In the genomic region with DNA sequence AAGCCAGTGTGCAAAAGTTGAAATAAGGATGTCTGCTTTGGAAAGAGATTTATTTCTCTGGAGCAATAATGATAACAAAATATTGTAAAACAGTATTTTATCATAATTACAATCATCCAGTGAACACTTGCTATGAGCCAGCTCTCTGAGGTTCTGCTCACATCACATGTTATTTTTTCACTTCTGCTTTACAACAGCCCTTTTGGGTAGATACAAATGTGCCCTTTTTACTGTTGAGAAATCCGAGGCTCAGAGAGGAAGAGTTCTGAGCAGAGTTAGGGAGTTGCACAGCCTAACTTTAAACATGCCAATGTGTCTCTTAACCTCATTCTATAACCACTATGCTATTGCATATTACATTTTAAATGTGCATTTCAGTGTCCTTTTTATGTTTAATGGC, we compare ENCODE assay signal across 17 cellular contexts.
DNase-seq lines count a peak whose midpoint lies in the region; ATAC-seq and TF ChIP-seq lines count a peak whose summit lies in the region.
"Had no signal": no experiment of that assay in that cellular context is flagged by ENCODE, and none has a peak within 500 bp of the region (broad histone marks: within the 10 kb centered on the region; RNA-seq: fewer than 3 reads in every experiment).

No MANE protein-coding gene starts in this region.

- no peaks in the 10 kb centered on the region for H3K27me3 Mint-ChIP-seq in T-helper 2 cell treated with Interferon-gamma antibody and Interleukin-4, amounts not matched to agents 5 μg/mL and 100 μg/mL, for 36 hours (ENCODE audit: low read depth)
- H3K27me3 Mint-ChIP-seq in WTC11 (ENCODE audit: low read depth): no peaks in the 10 kb centered on the region; the same call in 1 of the 2 replicates

- peaks cover 7% of the 10 kb centered on the region for H3K9me3 Mint-ChIP-seq in T-helper 2 cell treated with Interferon-gamma antibody and Interleukin-4, amounts not matched to agents 5 μg/mL and 100 μg/mL, for 36 hours
- peaks cover 12% of the 10 kb centered on the region for H3K9me3 Mint-ChIP-seq in WTC11

- no peak overlapping the region for H3K4me3 Mint-ChIP-seq in T-helper 2 cell treated with Interferon-gamma antibody and Interleukin-4, amounts not matched to agents 5 μg/mL and 100 μg/mL, for 36 hours
- H3K4me3 Mint-ChIP-seq in WTC11: no peak overlapping the region
- H3K4me3 Mint-ChIP-seq: CD14-positive monocyte had no signal

- TF ChIP-seq CTCF in WTC11 (IDR thresholded peaks at IDR 0.05): no peak

- DNase-seq in Ammon's horn (ENCODE audit: low spot score) (peak; percentile 24), NOMO-1 (lab: John Stamatoyannopoulos, UW; ENCODE audit: unreplicated experiment in 2 of 2) (peak; percentile 70 to 88), globus pallidus (ENCODE audit: low spot score) (peak; percentile 28), NCI-H1930 (lab: John Stamatoyannopoulos, UW) (no peak), WTC11 (ENCODE audit: low spot score) (no peak)
- DNase-seq in T-helper 2 cell treated with Interferon-gamma antibody and Interleukin-4, amounts not matched to agents 5 μg/mL and 100 μg/mL, for 36 hours (ENCODE audit: low spot score): no peak
- DNase-seq: DMS53; MM.1S; NCI-H1417 treated with DMSO at 0.1 percent for 48 hours; NCI-H2081 treated with DMSO at 0.1 percent for 48 hours; NCI-H526; NK-92 treated with Interleukin-12 subunit alpha and Interleukin-12 subunit beta, amount 100 ng/mL, for 24 hours had no signal

- H3K4me1 Mint-ChIP-seq in T-helper 2 cell treated with Interferon-gamma antibody and Interleukin-4, amounts not matched to agents 5 μg/mL and 100 μg/mL, for 36 hours (ENCODE audit: low read depth): no peaks in the 10 kb centered on the region
- H3K4me1 Mint-ChIP-seq in WTC11: no peaks in the 10 kb centered on the region

- H3K36me3 Mint-ChIP-seq in T-helper 2 cell treated with Interferon-gamma antibody and Interleukin-4, amounts not matched to agents 5 μg/mL and 100 μg/mL, for 36 hours (ENCODE audit: low read depth): no peaks in the 10 kb centered on the region
- no peaks in the 10 kb centered on the region for H3K36me3 Mint-ChIP-seq in WTC11
- H3K36me3 Mint-ChIP-seq: CD14-positive monocyte had no signal

- H3K27ac Mint-ChIP-seq in T-helper 2 cell treated with Interferon-gamma antibody and Interleukin-4, amounts not matched to agents 5 μg/mL and 100 μg/mL, for 36 hours: no peak overlapping the region
- no peak overlapping the region for H3K27ac Mint-ChIP-seq in WTC11

- CTCF ChIA-PET in WTC11 (lab: Charles Lee): no interaction called here

- POLR2A ChIA-PET in WTC11 (lab: Charles Lee): no interaction called here

- ATAC-seq in GM21786 (IDR thresholded peaks at IDR 0.05; ENCODE audit: unreplicated experiment) (peak; percentile 83), WTC11 (no peak), GM18873 (IDR thresholded peaks at IDR 0.05; ENCODE audit: low FRiP score, unreplicated experiment) (no peak)
- ATAC-seq: Panc1, Right ventricle myocardium inferior had no signal

TF ChIP-seq in WTC11, 78 proteins besides CTCF, POLR2A, EP300 and RAD21:
- no peak for TF ChIP-seq ZNF263 (CRISPR knock-in tag; IDR thresholded peaks at IDR 0.05; ENCODE audit: low read depth)
- no peak for TF ChIP-seq ZNF396 (CRISPR knock-in tag; IDR thresholded peaks at IDR 0.05; ENCODE audit: borderline replicate concordance)
- TF ChIP-seq FOXK1 (CRISPR knock-in tag; IDR thresholded peaks at IDR 0.05): no peak
- TF ChIP-seq, protein P1, sequence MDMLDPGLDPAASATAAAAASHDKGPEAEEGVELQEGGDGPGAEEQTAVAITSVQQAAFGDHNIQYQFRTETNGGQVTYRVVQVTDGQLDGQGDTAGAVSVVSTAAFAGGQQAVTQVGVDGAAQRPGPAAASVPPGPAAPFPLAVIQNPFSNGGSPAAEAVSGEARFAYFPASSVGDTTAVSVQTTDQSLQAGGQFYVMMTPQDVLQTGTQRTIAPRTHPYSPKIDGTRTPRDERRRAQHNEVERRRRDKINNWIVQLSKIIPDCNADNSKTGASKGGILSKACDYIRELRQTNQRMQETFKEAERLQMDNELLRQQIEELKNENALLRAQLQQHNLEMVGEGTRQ (CRISPR knock-in tag; IDR thresholded peaks at IDR 0.05): no peak
- no peak for TF ChIP-seq NFATC4 (CRISPR knock-in tag; IDR thresholded peaks at IDR 0.05)
- TF ChIP-seq, protein P2, sequence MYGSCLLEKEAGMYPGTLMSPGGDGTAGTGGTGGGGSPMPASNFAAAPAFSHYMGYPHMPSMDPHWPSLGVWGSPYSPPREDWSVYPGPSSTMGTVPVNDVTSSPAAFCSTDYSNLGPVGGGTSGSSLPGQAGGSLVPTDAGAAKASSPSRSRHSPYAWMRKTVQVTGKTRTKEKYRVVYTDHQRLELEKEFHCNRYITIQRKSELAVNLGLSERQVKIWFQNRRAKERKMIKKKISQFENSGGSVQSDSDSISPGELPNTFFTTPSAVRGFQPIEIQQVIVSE (CRISPR knock-in tag; IDR thresholded peaks at IDR 0.05; ENCODE audit: borderline replicate concordance): no peak
- TF ChIP-seq, protein P3, sequence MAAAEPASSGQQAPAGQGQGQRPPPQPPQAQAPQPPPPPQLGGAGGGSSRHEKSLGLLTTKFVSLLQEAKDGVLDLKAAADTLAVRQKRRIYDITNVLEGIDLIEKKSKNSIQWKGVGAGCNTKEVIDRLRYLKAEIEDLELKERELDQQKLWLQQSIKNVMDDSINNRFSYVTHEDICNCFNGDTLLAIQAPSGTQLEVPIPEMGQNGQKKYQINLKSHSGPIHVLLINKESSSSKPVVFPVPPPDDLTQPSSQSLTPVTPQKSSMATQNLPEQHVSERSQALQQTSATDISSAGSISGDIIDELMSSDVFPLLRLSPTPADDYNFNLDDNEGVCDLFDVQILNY (CRISPR knock-in tag; IDR thresholded peaks at IDR 0.05): no peak
- no peak for TF ChIP-seq ATF1 (CRISPR knock-in tag; IDR thresholded peaks at IDR 0.05)
- TF ChIP-seq, protein P4, sequence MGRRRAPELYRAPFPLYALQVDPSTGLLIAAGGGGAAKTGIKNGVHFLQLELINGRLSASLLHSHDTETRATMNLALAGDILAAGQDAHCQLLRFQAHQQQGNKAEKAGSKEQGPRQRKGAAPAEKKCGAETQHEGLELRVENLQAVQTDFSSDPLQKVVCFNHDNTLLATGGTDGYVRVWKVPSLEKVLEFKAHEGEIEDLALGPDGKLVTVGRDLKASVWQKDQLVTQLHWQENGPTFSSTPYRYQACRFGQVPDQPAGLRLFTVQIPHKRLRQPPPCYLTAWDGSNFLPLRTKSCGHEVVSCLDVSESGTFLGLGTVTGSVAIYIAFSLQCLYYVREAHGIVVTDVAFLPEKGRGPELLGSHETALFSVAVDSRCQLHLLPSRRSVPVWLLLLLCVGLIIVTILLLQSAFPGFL (CRISPR knock-in tag; IDR thresholded peaks at IDR 0.05; ENCODE audit: borderline replicate concordance): no peak
- TF ChIP-seq, protein P5, sequence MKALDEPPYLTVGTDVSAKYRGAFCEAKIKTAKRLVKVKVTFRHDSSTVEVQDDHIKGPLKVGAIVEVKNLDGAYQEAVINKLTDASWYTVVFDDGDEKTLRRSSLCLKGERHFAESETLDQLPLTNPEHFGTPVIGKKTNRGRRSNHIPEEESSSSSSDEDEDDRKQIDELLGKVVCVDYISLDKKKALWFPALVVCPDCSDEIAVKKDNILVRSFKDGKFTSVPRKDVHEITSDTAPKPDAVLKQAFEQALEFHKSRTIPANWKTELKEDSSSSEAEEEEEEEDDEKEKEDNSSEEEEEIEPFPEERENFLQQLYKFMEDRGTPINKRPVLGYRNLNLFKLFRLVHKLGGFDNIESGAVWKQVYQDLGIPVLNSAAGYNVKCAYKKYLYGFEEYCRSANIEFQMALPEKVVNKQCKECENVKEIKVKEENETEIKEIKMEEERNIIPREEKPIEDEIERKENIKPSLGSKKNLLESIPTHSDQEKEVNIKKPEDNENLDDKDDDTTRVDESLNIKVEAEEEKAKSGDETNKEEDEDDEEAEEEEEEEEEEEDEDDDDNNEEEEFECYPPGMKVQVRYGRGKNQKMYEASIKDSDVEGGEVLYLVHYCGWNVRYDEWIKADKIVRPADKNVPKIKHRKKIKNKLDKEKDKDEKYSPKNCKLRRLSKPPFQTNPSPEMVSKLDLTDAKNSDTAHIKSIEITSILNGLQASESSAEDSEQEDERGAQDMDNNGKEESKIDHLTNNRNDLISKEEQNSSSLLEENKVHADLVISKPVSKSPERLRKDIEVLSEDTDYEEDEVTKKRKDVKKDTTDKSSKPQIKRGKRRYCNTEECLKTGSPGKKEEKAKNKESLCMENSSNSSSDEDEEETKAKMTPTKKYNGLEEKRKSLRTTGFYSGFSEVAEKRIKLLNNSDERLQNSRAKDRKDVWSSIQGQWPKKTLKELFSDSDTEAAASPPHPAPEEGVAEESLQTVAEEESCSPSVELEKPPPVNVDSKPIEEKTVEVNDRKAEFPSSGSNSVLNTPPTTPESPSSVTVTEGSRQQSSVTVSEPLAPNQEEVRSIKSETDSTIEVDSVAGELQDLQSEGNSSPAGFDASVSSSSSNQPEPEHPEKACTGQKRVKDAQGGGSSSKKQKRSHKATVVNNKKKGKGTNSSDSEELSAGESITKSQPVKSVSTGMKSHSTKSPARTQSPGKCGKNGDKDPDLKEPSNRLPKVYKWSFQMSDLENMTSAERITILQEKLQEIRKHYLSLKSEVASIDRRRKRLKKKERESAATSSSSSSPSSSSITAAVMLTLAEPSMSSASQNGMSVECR (CRISPR knock-in tag; IDR thresholded peaks at IDR 0.05; ENCODE audit: borderline replicate concordance): no peak
- no peak for TF ChIP-seq MYBL2 (CRISPR knock-in tag; IDR thresholded peaks at IDR 0.05)

Comparison
In these comparisons a context has a peak if more than half of its experiments do, and no peak if none do; other contexts are left out.
1. DNase-seq: peak in Ammon's horn (single experiment), NOMO-1 (2 of 2) and globus pallidus (single experiment); none in NCI-H1930 (0 of 2), T-helper 2 cell treated with Interferon-gamma antibody and Interleukin-4, amounts not matched to agents 5 μg/mL and 100 μg/mL, for 36 hours (single experiment) and WTC11 (single experiment).